In genomic region chr3:159904911-159905310, GRCh38 we compare ENCODE assay signal across 16 cellular contexts.
"Had no signal": no experiment of that assay in that cellular context is flagged by ENCODE, and none has a peak within 500 bp of the region (broad histone marks: within the 10 kb centered on the region; RNA-seq: fewer than 3 reads in every experiment).

No MANE protein-coding gene starts in this region.

- H3K36me3 ChIP-seq: cardiac muscle cell, pancreas, sigmoid colon, spleen, upper lobe of right lung had no signal

- H3K27ac ChIP-seq: cardiac muscle cell, pancreas, sigmoid colon, spleen, testis, upper lobe of right lung had no signal

- FAIRE-seq: pancreas had no signal

- H3K9me3 ChIP-seq: mucosa of descending colon, pancreas, sigmoid colon, spleen, testis, upper lobe of right lung had no signal

- H3K27ac Mint-ChIP-seq: activated CD8-positive, alpha-beta T cell treated with anti-CD3 and anti-CD28 coated beads, Interleukin-2, amount 10 ng/mL, durations not matched to agents 7 days and 5 days; endodermal cell; naive thymus-derived CD4-positive, alpha-beta T cell; stimulated activated naive CD8-positive, alpha-beta T cell treated with anti-CD3 and anti-CD28 coated beads, Interleukin-15, amount 100 ng/mL, for 72 hours had no signal

- H3K4me1 Mint-ChIP-seq: endodermal cell; stimulated activated naive CD8-positive, alpha-beta T cell treated with anti-CD3 and anti-CD28 coated beads, Interleukin-15, amount 100 ng/mL, for 72 hours had no signal

- H3K9me3 Mint-ChIP-seq: endodermal cell had no signal

- DNase-seq: activated CD4-positive, alpha-beta T cell treated with anti-CD3 and anti-CD28 coated beads for 48 hours; activated CD8-positive, alpha-beta memory T cell treated with anti-CD3 and anti-CD28 coated beads, Interleukin-2, amount 50 U/mL, for 4 hours; activated CD8-positive, alpha-beta T cell treated with anti-CD3 and anti-CD28 coated beads, Interleukin-2, amount 10 ng/mL, durations not matched to agents 7 days and 5 days; aorta; endodermal cell; islet precursor cell; mammary epithelial cell; mucosa of descending colon; naive thymus-derived CD4-positive, alpha-beta T cell; pancreas; sigmoid colon; spleen; stimulated activated naive CD8-positive, alpha-beta T cell treated with anti-CD3 and anti-CD28 coated beads, Interleukin-15, amount 100 ng/mL, for 72 hours; testis; upper lobe of right lung had no signal

- ATAC-seq: activated CD8-positive, alpha-beta T cell treated with anti-CD3 and anti-CD28 coated beads, Interleukin-2, amount 10 ng/mL, durations not matched to agents 7 days and 5 days; mucosa of descending colon; pancreas; stimulated activated naive CD8-positive, alpha-beta T cell treated with anti-CD3 and anti-CD28 coated beads, Interleukin-15, amount 100 ng/mL, for 72 hours; upper lobe of right lung had no signal

- H3K4me3 ChIP-seq: cardiac muscle cell, mucosa of descending colon, pancreas, sigmoid colon, spleen, testis, upper lobe of right lung had no signal

- H3K4me1 ChIP-seq: pancreas, sigmoid colon, testis, upper lobe of right lung had no signal

- H3K27me3 ChIP-seq: cardiac muscle cell, pancreas, sigmoid colon, spleen, testis, upper lobe of right lung had no signal

- H3K4me3 Mint-ChIP-seq: activated CD8-positive, alpha-beta T cell treated with anti-CD3 and anti-CD28 coated beads, Interleukin-2, amount 10 ng/mL, durations not matched to agents 7 days and 5 days; endodermal cell; naive thymus-derived CD4-positive, alpha-beta T cell; stimulated activated naive CD8-positive, alpha-beta T cell treated with anti-CD3 and anti-CD28 coated beads, Interleukin-15, amount 100 ng/mL, for 72 hours had no signal

- H3K36me3 Mint-ChIP-seq: naive thymus-derived CD4-positive, alpha-beta T cell had no signal
